Comparison of ENCODE assay signal across 21 cellular contexts in genomic region chr3:138046955-138047354, GRCh38. TPM values are rescaled to one million over a fixed set of nuclear protein-coding genes. Genes with fewer than 3 reads are reported as not detected.
DNase-seq lines count a peak whose midpoint lies in the region; ATAC-seq, FAIRE-seq and TF ChIP-seq lines count a peak whose summit lies in the region.
"Had no signal": no experiment of that assay in that cellular context is flagged by ENCODE, and none has a peak within 500 bp of the region (broad histone marks: within the 10 kb centered on the region; RNA-seq: fewer than 3 reads in every experiment).

No MANE protein-coding gene starts in this region.

- H3K4me1 Mint-ChIP-seq in endodermal cell = peaks cover 33% of the 10 kb centered on the region
- H3K4me1 Mint-ChIP-seq: activated CD8-positive, alpha-beta memory T cell treated with anti-CD3 and anti-CD28 coated beads, Interleukin-2, amount 10 ng/mL, durations not matched to agents 7 days and 5 days had no signal

- ATAC-seq in GM21529 (IDR thresholded peaks at IDR 0.05; ENCODE audit: unreplicated experiment) (peak; percentile 62), HG03159 (IDR thresholded peaks at IDR 0.05; ENCODE audit: unreplicated experiment) (peak; percentile 48)
- ATAC-seq: activated CD8-positive, alpha-beta memory T cell treated with anti-CD3 and anti-CD28 coated beads, Interleukin-2, amount 10 ng/mL, durations not matched to agents 7 days and 5 days; SK-N-SH treated with all-trans-retinoic acid at 6 μM for 48 hours had no signal

- peaks cover 12% of the 10 kb centered on the region for H3K27me3 Mint-ChIP-seq in endodermal cell (ENCODE audit: insufficient read depth)

- FAIRE-seq in GM12892 (lab: Jason Lieb, UNC) (peak; percentile 93), urothelium cell line (lab: Jason Lieb, UNC) (no peak), GM19239 (lab: Jason Lieb, UNC) (no peak)

- H3K36me3 ChIP-seq in endodermal cell (ENCODE audit: control insufficient read depth, insufficient read depth, low read length) = peaks cover 33% of the 10 kb centered on the region

- H3K9ac ChIP-seq in endodermal cell (ENCODE audit: extremely low read depth, low read length, poor library complexity, severe bottlenecking) = no peak overlapping the region

- no peak for TF ChIP-seq CTCF in endodermal cell (conservative IDR thresholded peaks at IDR 0.05)

- H3K27ac ChIP-seq in endodermal cell (ENCODE audit: low read depth, low read length) = no peak overlapping the region
- H3K27ac ChIP-seq: HL-60, PC-9, stomach had no signal

- H3K27me3 ChIP-seq in endodermal cell (ENCODE audit: control insufficient read depth, insufficient read depth, low read length, poor library complexity, severe bottlenecking) = no peaks in the 10 kb centered on the region
- H3K27me3 ChIP-seq: stomach had no signal

- H3K9me3 Mint-ChIP-seq in endodermal cell = no peaks in the 10 kb centered on the region

- TF ChIP-seq POLR2A in GM12892 (IDR thresholded peaks at IDR 0.05; ENCODE audit: low read depth, low read length) = no peak

- H3K9me3 ChIP-seq in endodermal cell (ENCODE audit: control insufficient read depth, low read length) = no peaks in the 10 kb centered on the region
- H3K9me3 ChIP-seq: stomach had no signal

- no peak overlapping the region for H3K27ac Mint-ChIP-seq in endodermal cell
- H3K27ac Mint-ChIP-seq: activated CD8-positive, alpha-beta memory T cell treated with anti-CD3 and anti-CD28 coated beads, Interleukin-2, amount 10 ng/mL, durations not matched to agents 7 days and 5 days had no signal

- no peak overlapping the region for H3K4me3 Mint-ChIP-seq in endodermal cell
- H3K4me3 Mint-ChIP-seq: activated CD8-positive, alpha-beta memory T cell treated with anti-CD3 and anti-CD28 coated beads, Interleukin-2, amount 10 ng/mL, durations not matched to agents 7 days and 5 days had no signal

- no peak overlapping the region for H3K4me3 ChIP-seq in endodermal cell (ENCODE audit: low read length)
- H3K4me3 ChIP-seq: PC-9, stomach had no signal

- DNase-seq in GM12892 (ENCODE audit: insufficient read length) (no peak), endodermal cell (peak; percentile 66), NCI-H146 (lab: John Stamatoyannopoulos, UW) (no peak), urothelium cell line (ENCODE audit: low spot score) (no peak), COLO668 (lab: John Stamatoyannopoulos, UW; ENCODE audit: unreplicated experiment) (no peak), GM19239 (ENCODE audit: insufficient read length, low spot score) (no peak)
- DNase-seq: activated CD8-positive, alpha-beta memory T cell treated with anti-CD3 and anti-CD28 coated beads, Interleukin-2, amount 10 ng/mL, durations not matched to agents 7 days and 5 days; head of caudate nucleus; Karpas-422; kidney glomerular epithelial cell; NCI-H1436 treated with DMSO at 0.1 percent for 48 hours; NCI-H524; PC-9; stomach had no signal

- H3K36me3 Mint-ChIP-seq in endodermal cell (ENCODE audit: low read depth) = peaks cover 2% of the 10 kb centered on the region
- H3K36me3 Mint-ChIP-seq: activated CD8-positive, alpha-beta memory T cell treated with anti-CD3 and anti-CD28 coated beads, Interleukin-2, amount 10 ng/mL, durations not matched to agents 7 days and 5 days had no signal

- peaks cover 18% of the 10 kb centered on the region for H3K4me1 ChIP-seq in endodermal cell (ENCODE audit: control insufficient read depth, insufficient read depth, low read length)
- H3K4me1 ChIP-seq: stomach had no signal

- WGBS in endodermal cell (ENCODE audit: insufficient coverage in 1 of 2, insufficient read length in 1 of 2), 2 experiments = 44 to 50% methylated on average over 1 to 3 of the region's 3 CpGs

RNA-seq across cellular contexts. Expression of gene CLDN18, which starts 37.0 kb away (rescaled TPM):
- not detected for polyA plus RNA-seq in GM12892 (2012; ENCODE audit: missing spikeins)
- under 1 TPM; 0.13 to 0.27 TPM for total RNA-seq in endodermal cell
- polyA plus RNA-seq in endodermal cell (2013, experiment 1 of 2) = 0.71 TPM
- polyA plus RNA-seq in endodermal cell (2013, experiment 2 of 2) = 0.58 TPM
- total RNA-seq: activated CD8-positive, alpha-beta memory T cell treated with anti-CD3 and anti-CD28 coated beads, Interleukin-2, amount 10 ng/mL, durations not matched to agents 7 days and 5 days; chondrocyte; epithelial cell of proximal tubule; omental fat pad; PC-9 had no signal
